ENCODE assay signal across 25 cellular contexts in the genomic region with DNA sequence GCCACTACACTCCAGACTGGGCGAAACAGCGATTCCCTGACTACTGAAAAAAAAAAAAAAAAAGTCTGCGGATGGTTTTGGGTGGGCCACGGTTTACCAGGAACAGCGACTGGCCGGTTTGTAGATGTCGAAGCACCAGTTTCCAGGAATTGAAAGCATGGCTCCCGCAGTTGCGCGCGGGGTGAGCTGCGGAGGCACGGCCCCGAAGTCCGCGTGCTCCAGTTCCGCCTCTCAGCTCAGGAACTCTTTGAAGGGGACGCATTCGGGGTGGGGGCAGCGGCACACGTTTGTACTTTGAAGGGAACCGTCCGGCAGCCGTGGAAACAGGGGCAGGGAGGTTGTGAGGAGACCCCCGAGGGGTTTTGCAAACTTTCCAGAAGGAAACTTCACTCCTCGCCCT. TPM values are rescaled to one million over a fixed set of nuclear protein-coding genes. Genes with fewer than 3 reads are reported as not detected.
"Had no signal": no experiment of that assay in that cellular context is flagged by ENCODE, and none has a peak within 500 bp of the region (broad histone marks: within the 10 kb centered on the region; RNA-seq: fewer than 3 reads in every experiment).

No MANE protein-coding gene starts in this region.

- FAIRE-seq: islet of Langerhans, kidney, pancreas had no signal

- H3K27me3 ChIP-seq: tibial nerve, upper lobe of left lung, vagina had no signal

- H3K36me3 ChIP-seq: left lung, lower lobe of right lung, pancreas, prostate gland, suprapubic skin, tibial nerve, upper lobe of left lung, vagina had no signal

- DNase-seq: hypothalamus; immature natural killer cell; kidney; left colon; lower lobe of right lung; mammary epithelial cell; mesenchymal stem cell; naive thymus-derived CD8-positive, alpha-beta T cell; nucleus accumbens; pancreas; posterior cingulate gyrus; retina; right cardiac atrium; stimulated activated CD4-positive, alpha-beta T cell treated with anti-CD3 and anti-CD28 coated beads, Interleukin-4, amount 100 ng/mL, for 24 hours; stimulated activated naive CD4-positive, alpha-beta T cell had no signal

- ATAC-seq: left colon; left lung; naive thymus-derived CD8-positive, alpha-beta T cell; pancreas; right cardiac atrium; sciatic nerve; stimulated activated effector memory CD8-positive, alpha-beta T cell treated with anti-CD3 and anti-CD28 coated beads, Interleukin-12 subunit alpha, Interleukin-12 subunit beta, amount 100 ng/mL, for 72 hours had no signal

- H3K27ac ChIP-seq: left lung, lower lobe of right lung, pancreas, prostate gland, skin epidermis, suprapubic skin, tibial nerve, upper lobe of left lung, vagina had no signal

- H3K4me3 ChIP-seq: left lung, lower lobe of right lung, pancreas, prostate gland, skin epidermis, suprapubic skin, tibial nerve, upper lobe of left lung, vagina had no signal

- H3K4me1 ChIP-seq: left lung, lower lobe of right lung, pancreas, prostate gland, suprapubic skin, tibial nerve, upper lobe of left lung, vagina had no signal

- H3K9me3 ChIP-seq: left lung, lower lobe of right lung, pancreas, prostate gland, suprapubic skin, tibial nerve, upper lobe of left lung, vagina had no signal

RNA-seq across cellular contexts. Expression of gene PABPC3, which starts 27.1 kb away (rescaled TPM):
- total RNA-seq: vagina had no signal
